8 cellular contexts compared by ENCODE assay signal in the genomic region with DNA sequence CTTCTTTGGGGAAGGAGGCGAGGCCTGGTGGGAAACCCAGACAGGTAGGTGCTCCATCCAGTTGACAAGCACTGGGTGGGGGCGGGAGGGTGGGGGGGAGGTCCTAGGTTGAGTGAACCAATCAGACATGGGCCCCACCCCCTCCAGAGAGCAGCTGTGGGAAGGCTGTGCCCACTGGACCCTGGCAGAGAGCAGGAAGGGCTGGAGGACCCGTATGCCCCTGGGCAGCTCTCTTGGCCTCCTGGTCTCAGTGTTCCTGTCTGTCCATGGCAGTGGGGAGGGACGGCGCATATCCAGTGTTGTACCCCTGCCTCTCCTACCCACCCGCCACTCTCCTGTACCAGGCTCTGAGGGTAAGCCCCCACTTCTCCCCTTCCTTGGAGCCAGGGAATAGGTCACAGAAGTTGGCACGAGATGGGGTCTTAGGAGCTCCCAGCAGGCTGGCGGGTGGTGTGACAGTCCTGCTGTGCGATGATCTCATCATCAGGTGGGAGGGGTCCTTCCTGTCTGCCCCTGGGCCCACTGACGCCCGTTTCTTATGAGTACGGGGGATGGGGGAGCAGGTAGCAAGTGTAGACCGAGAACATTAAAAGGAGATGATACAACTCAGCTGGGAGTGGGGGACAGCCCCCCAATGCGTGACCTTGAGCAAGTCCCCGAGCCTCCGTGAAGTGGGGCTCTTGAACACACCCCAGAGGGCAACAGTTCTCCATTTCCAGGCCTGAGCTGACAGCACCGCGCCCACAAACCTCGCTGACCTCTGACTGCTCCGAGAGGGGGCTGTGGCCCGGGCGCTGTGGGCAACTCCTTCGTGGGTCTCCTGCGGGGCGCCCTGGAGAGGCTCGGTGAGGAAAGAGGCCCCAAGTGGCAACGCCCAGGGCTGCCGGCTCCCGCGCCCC. TPM values are rescaled to one million over a fixed set of nuclear protein-coding genes. Genes with fewer than 3 reads are reported as not detected.
DNase-seq lines count a peak whose midpoint lies in the region; ATAC-seq, FAIRE-seq and TF ChIP-seq lines count a peak whose summit lies in the region.

No MANE protein-coding gene starts in this region.

- peak overlapping the region; percentile 79 to 87 for H3K4me3 Mint-ChIP-seq in CD14-positive monocyte
- H3K4me3 Mint-ChIP-seq in neural crest cell: peak overlapping the region; percentile 88

- peaks cover 25% of the 10 kb centered on the region for H3K4me1 ChIP-seq in GM12878 (ENCODE audit: control insufficient read depth, insufficient read depth, low read length)

- peaks cover 22% of the 10 kb centered on the region for H3K79me2 ChIP-seq in GM12878 (ENCODE audit: control insufficient read depth, insufficient read depth, low read length)

- peak overlapping the region in 6 of 7 donors; percentile 76 to 94 (median 87) for H3K27ac Mint-ChIP-seq in CD14-positive monocyte
- peak overlapping the region; percentile 62 for H3K27ac Mint-ChIP-seq in neural crest cell (ENCODE audit: unreplicated experiment)

- no peaks in the 10 kb centered on the region for H3K36me3 ChIP-seq in GM12878 (ENCODE audit: control insufficient read depth in 2 of 2, insufficient read depth in 2 of 2, low read length in 1 of 2)

- CTCF ChIA-PET in GM12878 (lab: Yijun Ruan, JAX): interaction anchor here (1.0 kb wide), 1 partner anchor 109 kb away, joined by 3 read pairs; no protein-coding TSS in a partner anchor

- H3K36me3 Mint-ChIP-seq in CD14-positive monocyte (no peaks in the 10 kb centered on the region), neural crest cell (ENCODE audit: low read depth) (no peaks in the 10 kb centered on the region)

- no peak overlapping the region for H3K27ac ChIP-seq in GM12878 (ENCODE audit: control insufficient read depth, insufficient read depth)

- no peaks in the 10 kb centered on the region for H3K9me3 ChIP-seq in GM12878 (replicated peaks; ENCODE audit: control insufficient read depth, insufficient read depth, low read length)

- no peak for TF ChIP-seq EP300 in Ishikawa (IDR thresholded peaks at IDR 0.05; ENCODE audit: borderline replicate concordance)
- no peak for TF ChIP-seq EP300 in GM12878 (IDR thresholded peaks at IDR 0.05; ENCODE audit: borderline replicate concordance in 1 of 2, control insufficient read depth in 1 of 2, low read depth in 2 of 2, low read length in 2 of 2)

- peaks cover 0 to 22% (median 6%) of the 10 kb centered on the region in 7 donors for H3K9me3 Mint-ChIP-seq in CD14-positive monocyte
- no peaks in the 10 kb centered on the region for H3K9me3 Mint-ChIP-seq in neural crest cell

- peak overlapping the region; percentile 91 for H2AFZ ChIP-seq in GM12878 (ENCODE audit: control insufficient read depth, low read depth, low read length)

- H3K27me3 Mint-ChIP-seq in CD14-positive monocyte (ENCODE audit: low read depth in 3 of 3) (peaks cover 45 to 83% (median 56%) of the 10 kb centered on the region in 3 donors), neural crest cell (ENCODE audit: low read depth) (peaks cover 30% of the 10 kb centered on the region)

- in situ Hi-C loops in GM12878 (cut with MboI): loop anchor here (5.0 to 10.0 kb wide), 2 partner anchors 115 to 333 kb away; partner anchors contain the start of gene PIEZO1

- TF ChIP-seq RAD21 in Ishikawa (IDR thresholded peaks at IDR 0.05; ENCODE audit: low read depth) (no peak), GM12878 (IDR thresholded peaks at IDR 0.05; ENCODE audit: insufficient read depth, low read depth, low read length) (no peak)

- TF ChIP-seq POLR2A in GM12878 (IDR thresholded peaks at IDR 0.05; ENCODE audit: low read depth, low read length): no peak

- DNase-seq in CD14-positive monocyte (ENCODE audit: low spot score) (no peak), GM12878 (ENCODE audit: low read depth, low spot score) (no peak), neural crest cell (ENCODE audit: low read depth, low spot score) (no peak), NCI-H446 (lab: John Stamatoyannopoulos, UW) (no peak), NCI-H146 (lab: John Stamatoyannopoulos, UW) (no peak)

- intact Hi-C loops in CD14-positive monocyte (cut with micrococcal nuclease): loop anchor here (2.0 to 5.0 kb wide), 4 partner anchors 83 to 740 kb away; no protein-coding TSS in a partner anchor
- intact Hi-C loops in GM12878 (cut with micrococcal nuclease; ENCODE audit: unreplicated experiment): loop anchor here (10.0 kb wide), 1 partner anchor 1067 kb away; the partner anchor contains the start of gene FBXO31

- peak overlapping the region; percentile 96 for H3K4me2 ChIP-seq in GM12878 (ENCODE audit: control insufficient read depth, insufficient read depth)

- 32% methylated on average over 29 of the region's 30 CpGs for WGBS in GM12878 (ENCODE audit: insufficient coverage, insufficient replicate concordance, low lambda C conversion rate, missing lambda C conversion rate)

- H3K9ac ChIP-seq in GM12878 (ENCODE audit: control insufficient read depth, insufficient read depth, low read length): peak overlapping the region; percentile 58; the same call in 1 of the 2 replicates

- H3K27me3 ChIP-seq in GM12878 (replicated peaks in 1 of 2; ENCODE audit: control insufficient read depth in 2 of 2, insufficient read depth in 2 of 2, low read length in 1 of 2): peaks cover 0 to 2% of the 10 kb centered on the region in 2 experiments; a peak in 1 of 4 replicates

- FAIRE-seq in GM12878 (lab: Jason Lieb, UNC): no peak

- TF ChIP-seq CTCF in CD14-positive monocyte (IDR thresholded peaks at IDR 0.05): no peak
- no peak for TF ChIP-seq CTCF in GM12878 (IDR thresholded peaks at IDR 0.05 in 2 of 3, conservative IDR thresholded peaks at IDR 0.05 in 1 of 3; ENCODE audit: control insufficient read depth in 2 of 3, extremely low read depth in 1 of 3, insufficient read depth in 1 of 3, low read depth in 3 of 3, low read length in 3 of 3)
- TF ChIP-seq CTCF in neural crest cell (conservative IDR thresholded peaks at IDR 0.05): no peak

- RAD21 ChIA-PET in GM12878 (lab: Charles Lee; ENCODE audit: unreplicated experiment): interaction anchor here (1.0 to 1.1 kb wide), 2 partner anchors 109 to 119 kb away, joined by 3 to 4 read pairs; partner anchors contain the start of gene ZC3H18

- ATAC-seq in GM12878 (no peak), HG02642 (IDR thresholded peaks at IDR 0.05; ENCODE audit: poor library complexity, unreplicated experiment) (no peak), GM21381 (IDR thresholded peaks at IDR 0.05; ENCODE audit: unreplicated experiment) (no peak)

- SMC1A ChIA-PET in GM12878 (lab: Charles Lee; ENCODE audit: uncharacterized antibody, unreplicated experiment): no interaction called here

- H3K4me1 Mint-ChIP-seq in CD14-positive monocyte: peaks cover 44% of the 10 kb centered on the region
- peaks cover 5% of the 10 kb centered on the region for H3K4me1 Mint-ChIP-seq in neural crest cell

- H3K4me3 ChIP-seq in GM12878: no peak overlapping the region

- H4K20me1 ChIP-seq in GM12878 (ENCODE audit: control insufficient read depth, insufficient read depth): no peaks in the 10 kb centered on the region

- POLR2A ChIA-PET in GM12878 (lab: Charles Lee): interaction anchor here (0.9 to 1.0 kb wide), 2 partner anchors 12 to 211 kb away, joined by 3 read pairs; partner anchors contain the start of gene MVD

- no TSS peak for BruUV-seq in GM12878 (replicated peaks; lab: Mats Ljungman, UMichigan)

TF ChIP-seq in Ishikawa, 13 proteins besides CTCF, POLR2A, EP300 and RAD21:
- TF ChIP-seq ZBTB7A (IDR thresholded peaks at IDR 0.05; ENCODE audit: low read depth): peak; percentile 17; the same call in 1 of the 2 replicates
- no peak for TF ChIP-seq EGR1 (IDR thresholded peaks at IDR 0.05)

TF ChIP-seq in GM12878, 131 proteins besides CTCF, POLR2A, EP300 and RAD21 (continues in another document):
- no peak for TF ChIP-seq SMAD5 (IDR thresholded peaks at IDR 0.05; ENCODE audit: low read depth)
- TF ChIP-seq LARP7 (IDR thresholded peaks at IDR 0.05): 0 out of 2 replicates have a peak, but pooled peaks have one; percentile 45
- no peak for TF ChIP-seq SREBF2 (IDR thresholded peaks at IDR 0.05; ENCODE audit: low read length)
- peak; percentile 53; the same call in 1 of the 2 replicates for TF ChIP-seq GATAD2B (conservative IDR thresholded peaks at IDR 0.05; ENCODE audit: low read depth)
- no peak for TF ChIP-seq JUNB (IDR thresholded peaks at IDR 0.05)
- TF ChIP-seq FOXK2 (IDR thresholded peaks at IDR 0.05): no peak
- TF ChIP-seq CREB1 (IDR thresholded peaks at IDR 0.05; ENCODE audit: low read depth): no peak
- TF ChIP-seq NFIC (IDR thresholded peaks at IDR 0.05; ENCODE audit: low read depth, low read length): no peak

RNA-seq across cellular contexts. Expression of gene ZFPM1, which starts 1.2 kb away (rescaled TPM):
- polyA plus RNA-seq in CD14-positive monocyte (under 1 TPM; 0.04 to 0.12 TPM), GM12878 (2011; rRNA removed) (0.13 and 0.46 TPM in 2 replicates), GM12878 (2014; fragmentation: Illumina TruSeq; extraction: Trizol) (0.24 TPM in 1 of 2 replicates, not detected in the other), GM12878 (2014; fragmentation: Nextera tagmentation; extraction: Ambion mirVana) (under 1 TPM; 0.02 to 0.03 TPM), GM12878 (2014; rRNA removed) (1.2 and 1.5 TPM in 2 replicates), GM12878 (2016; fragmentation: Nextera tagmentation; extraction: Ambion mirVana) (under 1 TPM; 0.03 to 0.09 TPM)
- 5.8 and 7.0 TPM in 2 replicates for total RNA-seq in GM12878 (2013; cell fraction: nucleolus; rRNA removed)
- total RNA-seq in GM12878 (2014; rRNA removed) (0.82 and 1.1 TPM in 2 replicates), GM12878 (2014; rRNA removed; fragmentation: Illumina TruSeq; extraction: Trizol) (0.23 and 0.36 TPM in 2 replicates), GM12878 (2021) (4.0 and 5.1 TPM in 2 replicates), neural crest cell (11.1 and 11.2 TPM in 2 replicates)
- 0.13 TPM for polyA plus RNA-seq in GM12878 (2011; ENCODE audit: low read depth)
- 0.34 and 0.69 TPM in 2 replicates for polyA plus RNA-seq in GM12878 (2011; cell fraction: cytosol; rRNA removed)
- 2.9 and 5.4 TPM in 2 replicates for polyA plus RNA-seq in GM12878 (2011; cell fraction: nucleus; rRNA removed)
- polyA plus RNA-seq in GM12878 (2012): 1.7 and 1.8 TPM in 2 replicates
- polyA minus RNA-seq in GM12878 (2011; rRNA and poly(A)+ RNA removed): 0.51 and 1.3 TPM in 2 replicates
- polyA minus RNA-seq in GM12878 (2011; cell fraction: cytosol; rRNA and poly(A)+ RNA removed): 1.2 and 2.1 TPM in 2 replicates
- 1.2 and 5.1 TPM in 2 replicates for polyA minus RNA-seq in GM12878 (2011; cell fraction: nucleus; rRNA and poly(A)+ RNA removed)
